In the genomic region with DNA sequence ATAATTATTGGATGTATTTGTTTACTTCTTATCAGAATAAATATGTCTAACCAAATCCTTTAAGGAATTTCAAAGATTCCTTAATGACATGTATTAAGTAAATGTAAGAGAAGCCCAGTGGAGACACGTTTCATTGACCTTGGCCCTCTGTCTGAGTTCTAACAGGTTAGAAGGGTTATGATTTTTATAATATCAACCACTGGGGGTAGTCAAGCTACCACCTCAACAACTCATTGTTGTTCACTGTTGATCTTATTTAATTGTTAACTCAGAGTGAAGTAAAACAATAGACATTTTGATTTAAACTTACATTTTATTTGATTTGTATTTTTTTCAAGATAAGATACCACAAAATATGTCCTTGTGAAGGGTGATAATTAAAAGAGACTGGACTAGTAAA, we compare ENCODE assay signal across 15 cellular contexts.
A peak's percentile ranks its signal among the peaks of the same experiment; 100 is the strongest.
DNase-seq lines count a peak whose midpoint lies in the region; ATAC-seq and TF ChIP-seq lines count a peak whose summit lies in the region.
"Had no signal": no experiment of that assay in that cellular context is flagged by ENCODE, and none has a peak within 500 bp of the region (broad histone marks: within the 10 kb centered on the region; RNA-seq: fewer than 3 reads in every experiment).

No MANE protein-coding gene starts in this region.

- no peak overlapping the region for H3K27ac Mint-ChIP-seq in GM23338
- no peak overlapping the region for H3K27ac Mint-ChIP-seq in chondrocyte (ENCODE audit: unreplicated experiment)
- no peak overlapping the region for H3K27ac Mint-ChIP-seq in activated naive CD8-positive, alpha-beta T cell treated with anti-CD3 and anti-CD28 coated beads, Interleukin-2, amount 50 U/mL, for 24 hours
- H3K27ac Mint-ChIP-seq: effector memory CD8-positive, alpha-beta T cell; HFFc6; T-helper 2 cell treated with Interferon-gamma antibody and Interleukin-4, amounts not matched to agents 5 μg/mL and 100 μg/mL, for 36 hours had no signal

- H3K36me3 ChIP-seq in GM23338 (ENCODE audit: insufficient read depth) = no peaks in the 10 kb centered on the region
- no peaks in the 10 kb centered on the region for H3K36me3 ChIP-seq in heart left ventricle
- no peaks in the 10 kb centered on the region for H3K36me3 ChIP-seq in thyroid gland

- H3K27ac ChIP-seq in GM23338 (ENCODE audit: low read depth) = no peak overlapping the region
- H3K27ac ChIP-seq in heart left ventricle = no peak overlapping the region
- H3K27ac ChIP-seq in thyroid gland = no peak overlapping the region
- H3K27ac ChIP-seq: skin epidermis had no signal

- H3K4me3 Mint-ChIP-seq in GM23338 = no peak overlapping the region
- H3K4me3 Mint-ChIP-seq in chondrocyte (ENCODE audit: unreplicated experiment) = no peak overlapping the region
- no peak overlapping the region for H3K4me3 Mint-ChIP-seq in activated naive CD8-positive, alpha-beta T cell treated with anti-CD3 and anti-CD28 coated beads, Interleukin-2, amount 50 U/mL, for 24 hours
- H3K4me3 Mint-ChIP-seq: effector memory CD8-positive, alpha-beta T cell; HFFc6; T-helper 2 cell treated with Interferon-gamma antibody and Interleukin-4, amounts not matched to agents 5 μg/mL and 100 μg/mL, for 36 hours had no signal

- no peaks in the 10 kb centered on the region for H3K4me1 ChIP-seq in GM23338 (ENCODE audit: insufficient read depth)
- H3K4me1 ChIP-seq in heart left ventricle = no peaks in the 10 kb centered on the region
- no peaks in the 10 kb centered on the region for H3K4me1 ChIP-seq in thyroid gland

- TF ChIP-seq CTCF in GM23338 (conservative IDR thresholded peaks at IDR 0.05; ENCODE audit: low read depth in 2 of 2) (0 out of 4 replicates have a peak, but pooled peaks of 1 of the 2 experiments have one; percentile 33), LNCAP (IDR thresholded peaks at IDR 0.05) (0 out of 2 replicates have a peak, but pooled peaks have one; percentile 11), chondrocyte (IDR thresholded peaks at IDR 0.05) (peak; percentile 43), heart left ventricle (IDR thresholded peaks at IDR 0.05) (peak in 3 of 12 donors; percentile 8 to 15 (median 13)), thyroid gland (IDR thresholded peaks at IDR 0.05) (no peak)

- no peak overlapping the region for H2AFZ ChIP-seq in GM23338

- no peaks in the 10 kb centered on the region for H4K20me1 ChIP-seq in GM23338 (replicated peaks; ENCODE audit: insufficient read depth)

- H3K27me3 ChIP-seq in GM23338 (ENCODE audit: insufficient read depth) (no peaks in the 10 kb centered on the region), heart left ventricle (no peaks in the 10 kb centered on the region), thyroid gland (no peaks in the 10 kb centered on the region)

- no peak for TF ChIP-seq POLR2A in heart left ventricle (IDR thresholded peaks at IDR 0.05)
- TF ChIP-seq POLR2A in thyroid gland (IDR thresholded peaks at IDR 0.05) = no peak

- H3K4me1 Mint-ChIP-seq in GM23338 = no peaks in the 10 kb centered on the region
- H3K4me1 Mint-ChIP-seq in chondrocyte (ENCODE audit: low read depth) = no peaks in the 10 kb centered on the region
- no peaks in the 10 kb centered on the region for H3K4me1 Mint-ChIP-seq in activated naive CD8-positive, alpha-beta T cell treated with anti-CD3 and anti-CD28 coated beads, Interleukin-2, amount 50 U/mL, for 24 hours

- no peaks in the 10 kb centered on the region for H3K9me3 Mint-ChIP-seq in GM23338
- no peaks in the 10 kb centered on the region for H3K9me3 Mint-ChIP-seq in chondrocyte (ENCODE audit: low read depth)
- peaks cover 5% of the 10 kb centered on the region for H3K9me3 Mint-ChIP-seq in activated naive CD8-positive, alpha-beta T cell treated with anti-CD3 and anti-CD28 coated beads, Interleukin-2, amount 50 U/mL, for 24 hours
- H3K9me3 Mint-ChIP-seq: T-helper 2 cell treated with Interferon-gamma antibody and Interleukin-4, amounts not matched to agents 5 μg/mL and 100 μg/mL, for 36 hours had no signal

- no peak overlapping the region for H3K4me2 ChIP-seq in GM23338

- 28 to 43% (median 34%) methylated on average over 1 of the region's 1 CpG for WGBS in heart left ventricle, 4 donors
- WGBS in thyroid gland, 2 donors = 52 to 61% methylated on average over 1 of the region's 1 CpG

- peak; percentile 54 for ATAC-seq in GM18498 (IDR thresholded peaks at IDR 0.05; ENCODE audit: unreplicated experiment)
- ATAC-seq in GM23338 = no peak
- ATAC-seq in activated naive CD8-positive, alpha-beta T cell treated with anti-CD3 and anti-CD28 coated beads, Interleukin-2, amount 50 U/mL, for 24 hours = no peak
- no peak for ATAC-seq in heart left ventricle
- ATAC-seq: effector memory CD8-positive, alpha-beta T cell; mucosa of descending colon had no signal

- intact Hi-C loops in heart left ventricle (cut with DNase I) = no loop called here
- intact Hi-C loops in thyroid gland (cut with DNase I) = no loop called here

- no peaks in the 10 kb centered on the region for H3K79me2 ChIP-seq in GM23338 (replicated peaks; ENCODE audit: insufficient read depth)

- H3K9me2 ChIP-seq in GM23338 (ENCODE audit: insufficient read depth) = peaks cover 6% of the 10 kb centered on the region; the same call in 1 of the 2 replicates

- H3K27me3 Mint-ChIP-seq in GM23338 (ENCODE audit: insufficient read depth, low read depth, poor library complexity) = no peaks in the 10 kb centered on the region
- peaks cover 7% of the 10 kb centered on the region for H3K27me3 Mint-ChIP-seq in chondrocyte (ENCODE audit: low read depth)
- H3K27me3 Mint-ChIP-seq in activated naive CD8-positive, alpha-beta T cell treated with anti-CD3 and anti-CD28 coated beads, Interleukin-2, amount 50 U/mL, for 24 hours = no peaks in the 10 kb centered on the region
- H3K27me3 Mint-ChIP-seq: effector memory CD8-positive, alpha-beta T cell had no signal

- no peaks in the 10 kb centered on the region for H3K9me3 ChIP-seq in heart left ventricle
- no peaks in the 10 kb centered on the region for H3K9me3 ChIP-seq in thyroid gland
- H3K9me3 ChIP-seq: mucosa of descending colon had no signal

- peak; percentile 23 for DNase-seq in GM23338 (ENCODE audit: low spot score)
- DNase-seq in chondrocyte (ENCODE audit: low spot score) = no peak
- DNase-seq in activated naive CD8-positive, alpha-beta T cell treated with anti-CD3 and anti-CD28 coated beads, Interleukin-2, amount 50 U/mL, for 24 hours = no peak
- DNase-seq in inferior parietal cortex (ENCODE audit: extremely low spot score) = no peak
- DNase-seq in heart left ventricle = no peak
- no peak for DNase-seq in thyroid gland
- DNase-seq: amniotic stem cell; DMS153; effector memory CD8-positive, alpha-beta T cell; HFFc6; mucosa of descending colon had no signal

- H3K4me3 ChIP-seq in GM23338 (no peak overlapping the region), heart left ventricle (no peak overlapping the region), thyroid gland (replicated peaks in 1 of 3) (no peak overlapping the region)
- H3K4me3 ChIP-seq: mucosa of descending colon, skin epidermis had no signal

- no peaks in the 10 kb centered on the region for H3F3A ChIP-seq in GM23338 (replicated peaks; ENCODE audit: low read depth)

- no peaks in the 10 kb centered on the region for H3K36me3 Mint-ChIP-seq in GM23338 (ENCODE audit: low read depth)
- H3K36me3 Mint-ChIP-seq in chondrocyte (ENCODE audit: low read depth) = no peaks in the 10 kb centered on the region
- no peaks in the 10 kb centered on the region for H3K36me3 Mint-ChIP-seq in activated naive CD8-positive, alpha-beta T cell treated with anti-CD3 and anti-CD28 coated beads, Interleukin-2, amount 50 U/mL, for 24 hours (ENCODE audit: low read depth)

TF ChIP-seq in GM23338, 12 proteins besides CTCF, POLR2A, EP300 and RAD21 (continues in another document):
- TF ChIP-seq CREB1 (CRISPR knock-in tag; IDR thresholded peaks at IDR 0.05; ENCODE audit: low read depth) (no peak), EZH2 (IDR thresholded peaks at IDR 0.05; ENCODE audit: low read depth, unreplicated experiment) (no peak), JUNB (IDR thresholded peaks at IDR 0.05; ENCODE audit: unreplicated experiment) (no peak), ZNF114 (CRISPR knock-in tag; IDR thresholded peaks at IDR 0.05) (no peak), STAT1 (IDR thresholded peaks at IDR 0.05; ENCODE audit: unreplicated experiment) (no peak)
- TF ChIP-seq, protein P1, sequence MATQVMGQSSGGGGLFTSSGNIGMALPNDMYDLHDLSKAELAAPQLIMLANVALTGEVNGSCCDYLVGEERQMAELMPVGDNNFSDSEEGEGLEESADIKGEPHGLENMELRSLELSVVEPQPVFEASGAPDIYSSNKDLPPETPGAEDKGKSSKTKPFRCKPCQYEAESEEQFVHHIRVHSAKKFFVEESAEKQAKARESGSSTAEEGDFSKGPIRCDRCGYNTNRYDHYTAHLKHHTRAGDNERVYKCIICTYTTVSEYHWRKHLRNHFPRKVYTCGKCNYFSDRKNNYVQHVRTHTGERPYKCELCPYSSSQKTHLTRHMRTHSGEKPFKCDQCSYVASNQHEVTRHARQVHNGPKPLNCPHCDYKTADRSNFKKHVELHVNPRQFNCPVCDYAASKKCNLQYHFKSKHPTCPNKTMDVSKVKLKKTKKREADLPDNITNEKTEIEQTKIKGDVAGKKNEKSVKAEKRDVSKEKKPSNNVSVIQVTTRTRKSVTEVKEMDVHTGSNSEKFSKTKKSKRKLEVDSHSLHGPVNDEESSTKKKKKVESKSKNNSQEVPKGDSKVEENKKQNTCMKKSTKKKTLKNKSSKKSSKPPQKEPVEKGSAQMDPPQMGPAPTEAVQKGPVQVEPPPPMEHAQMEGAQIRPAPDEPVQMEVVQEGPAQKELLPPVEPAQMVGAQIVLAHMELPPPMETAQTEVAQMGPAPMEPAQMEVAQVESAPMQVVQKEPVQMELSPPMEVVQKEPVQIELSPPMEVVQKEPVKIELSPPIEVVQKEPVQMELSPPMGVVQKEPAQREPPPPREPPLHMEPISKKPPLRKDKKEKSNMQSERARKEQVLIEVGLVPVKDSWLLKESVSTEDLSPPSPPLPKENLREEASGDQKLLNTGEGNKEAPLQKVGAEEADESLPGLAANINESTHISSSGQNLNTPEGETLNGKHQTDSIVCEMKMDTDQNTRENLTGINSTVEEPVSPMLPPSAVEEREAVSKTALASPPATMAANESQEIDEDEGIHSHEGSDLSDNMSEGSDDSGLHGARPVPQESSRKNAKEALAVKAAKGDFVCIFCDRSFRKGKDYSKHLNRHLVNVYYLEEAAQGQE (IDR thresholded peaks at IDR 0.05; ENCODE audit: unreplicated experiment) = no peak
- TF ChIP-seq, protein P2, sequence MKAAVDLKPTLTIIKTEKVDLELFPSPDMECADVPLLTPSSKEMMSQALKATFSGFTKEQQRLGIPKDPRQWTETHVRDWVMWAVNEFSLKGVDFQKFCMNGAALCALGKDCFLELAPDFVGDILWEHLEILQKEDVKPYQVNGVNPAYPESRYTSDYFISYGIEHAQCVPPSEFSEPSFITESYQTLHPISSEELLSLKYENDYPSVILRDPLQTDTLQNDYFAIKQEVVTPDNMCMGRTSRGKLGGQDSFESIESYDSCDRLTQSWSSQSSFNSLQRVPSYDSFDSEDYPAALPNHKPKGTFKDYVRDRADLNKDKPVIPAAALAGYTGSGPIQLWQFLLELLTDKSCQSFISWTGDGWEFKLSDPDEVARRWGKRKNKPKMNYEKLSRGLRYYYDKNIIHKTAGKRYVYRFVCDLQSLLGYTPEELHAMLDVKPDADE (IDR thresholded peaks at IDR 0.05) = no peak

Comparison
In these comparisons a context has a peak if more than half of its experiments do, and no peak if none do; other contexts are left out.
1. CTCF ChIP-seq: peak in LNCAP (single experiment) and chondrocyte (single experiment); none in thyroid gland (0 of 6).